ENCODE assay signal across 9 cellular contexts in the genomic region with DNA sequence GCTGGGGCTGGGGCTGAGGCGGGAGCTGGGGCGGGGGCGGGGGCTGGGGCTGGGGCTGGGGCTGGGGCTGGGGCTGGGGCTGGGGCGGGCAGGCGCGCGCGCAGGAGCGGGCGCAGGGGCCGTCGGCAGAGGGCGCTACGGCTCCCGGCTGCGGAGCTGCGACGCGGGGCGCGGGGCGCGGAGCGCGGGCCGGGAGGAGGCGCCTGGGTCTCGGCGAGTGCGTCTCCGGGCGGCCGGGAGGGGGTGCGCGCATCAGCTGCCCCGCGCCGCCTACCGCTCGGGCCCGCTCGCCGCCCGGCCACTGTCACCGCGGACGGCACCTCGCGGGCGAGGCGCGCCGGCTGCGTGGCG. TPM values are rescaled to one million over a fixed set of nuclear protein-coding genes. Genes with fewer than 3 reads are reported as not detected.
DNase-seq lines count a peak whose midpoint lies in the region; ATAC-seq, FAIRE-seq and TF ChIP-seq lines count a peak whose summit lies in the region.
"Had no signal": no experiment of that assay in that cellular context is flagged by ENCODE, and none has a peak within 500 bp of the region (broad histone marks: within the 10 kb centered on the region; RNA-seq: fewer than 3 reads in every experiment).

No MANE protein-coding gene starts in this region.

- H3K27ac ChIP-seq in A549 = peak overlapping the region in 1 of 2 experiments; percentile 68; a peak in 2 of 6 replicates

- H3K9me3 ChIP-seq in A549 = no peaks in the 10 kb centered on the region
- no peaks in the 10 kb centered on the region for H3K9me3 ChIP-seq in MG63

- no peaks in the 10 kb centered on the region for H3K36me3 Mint-ChIP-seq in dendritic cell treated with granulocyte-macrophage colony-stimulating factor and Interleukin-4, amounts not matched to agents 40 ng/mL and 50 ng/mL, for 4 days (ENCODE audit: low read depth)
- H3K36me3 Mint-ChIP-seq: brain had no signal

- peaks cover 21% of the 10 kb centered on the region for H3K9me3 Mint-ChIP-seq in dendritic cell treated with granulocyte-macrophage colony-stimulating factor and Interleukin-4, amounts not matched to agents 40 ng/mL and 50 ng/mL, for 4 days

- intact Hi-C loops in dendritic cell treated with granulocyte-macrophage colony-stimulating factor and Interleukin-4, amounts not matched to agents 40 ng/mL and 50 ng/mL, for 4 days (cut with micrococcal nuclease) = no loop called here

- H3K36me3 ChIP-seq in MG63 = no peaks in the 10 kb centered on the region

- H3K4me2 ChIP-seq in A549 = peak overlapping the region; percentile 95

- no peaks in the 10 kb centered on the region for H3K4me1 ChIP-seq in A549

- TF ChIP-seq RAD21 in A549 (conservative IDR thresholded peaks at IDR 0.05 in 1 of 2, IDR thresholded peaks at IDR 0.05 in 1 of 2) = peak in 1 of 2 experiments; percentile 36; a peak in 2 of 5 replicates

- FAIRE-seq in A549 (lab: Jason Lieb, UNC) = no peak

- TF ChIP-seq EP300 in A549 (IDR thresholded peaks at IDR 0.05) = no peak

- H3K4me3 ChIP-seq in A549 (peak overlapping the region; percentile 54), MG63 (no peak overlapping the region)

- peaks cover 35% of the 10 kb centered on the region for H3K27me3 ChIP-seq in MG63

- POLR2A ChIA-PET in A549 (lab: Yijun Ruan, JAX) = no interaction called here

- ATAC-seq in A549 (peak; percentile 86 to 92), GM19023 (IDR thresholded peaks at IDR 0.05; ENCODE audit: unreplicated experiment) (peak; percentile 67)

- no CpG with 5 or more reads among the region's 55 CpGs for WGBS in A549 (ENCODE audit: missing lambda C conversion rate)

- H3K4me1 Mint-ChIP-seq in dendritic cell treated with granulocyte-macrophage colony-stimulating factor and Interleukin-4, amounts not matched to agents 40 ng/mL and 50 ng/mL, for 4 days (ENCODE audit: low read depth) = peaks cover 13% of the 10 kb centered on the region

- H3K27ac Mint-ChIP-seq in dendritic cell treated with granulocyte-macrophage colony-stimulating factor and Interleukin-4, amounts not matched to agents 40 ng/mL and 50 ng/mL, for 4 days = no peak overlapping the region

- peak overlapping the region; percentile 59 for H3K4me3 Mint-ChIP-seq in dendritic cell treated with granulocyte-macrophage colony-stimulating factor and Interleukin-4, amounts not matched to agents 40 ng/mL and 50 ng/mL, for 4 days

- peak; percentile 57 for TF ChIP-seq CTCF in A549 (IDR thresholded peaks at IDR 0.05)

- no peak for TF ChIP-seq POLR2A in A549 (IDR thresholded peaks at IDR 0.05; ENCODE audit: low read length)

- CTCF ChIA-PET in A549 (lab: Yijun Ruan, JAX) = interaction anchor here (0.5 to 3.0 kb wide), 13 partner anchors 10 to 542 kb away, joined by 3 to 10 read pairs (median 3); no protein-coding TSS in a partner anchor

- H3K27me3 Mint-ChIP-seq in dendritic cell treated with granulocyte-macrophage colony-stimulating factor and Interleukin-4, amounts not matched to agents 40 ng/mL and 50 ng/mL, for 4 days = peaks cover 61% of the 10 kb centered on the region

- DNase-seq in A549 (ENCODE audit: low read depth in 1 of 2, low spot score in 1 of 2) = peak; percentile 15 to 41
- peak; percentile 52 for DNase-seq in MG63
- peak; percentile 17 for DNase-seq in activated CD4-positive, alpha-beta T cell treated with anti-CD3 and anti-CD28 coated beads for 1 hour
- DNase-seq in lung microvascular endothelial cell (ENCODE audit: low read depth in 2 of 2) = peak; percentile 54 to 69
- peak; percentile 9 for DNase-seq in stromal cell of bone marrow (ENCODE audit: low read depth)
- no peak for DNase-seq in pons (ENCODE audit: low spot score)

TF ChIP-seq in A549, 52 proteins besides CTCF, POLR2A, EP300 and RAD21:
- TF ChIP-seq MYC (IDR thresholded peaks at IDR 0.05; ENCODE audit: borderline replicate concordance, low read length) (no peak), SMC3 (IDR thresholded peaks at IDR 0.05) (peak; percentile 58)

RNA-seq across cellular contexts. Expression of a gene that starts 0.4 kb away (rescaled TPM):
- polyA plus RNA-seq in A549 (2011; rRNA removed) (not detected in 2 replicates), A549 (2017; fragmentation: RNase III; extraction: RNeasy Plus Mini Kit Qiagen cat#74134 plus additional on column Dnase treatment) (not detected in 3 replicates)
- polyA plus RNA-seq in A549 (2012; cell fraction: cytosol; rRNA removed) = not detected in 2 replicates
- polyA plus RNA-seq in A549 (2012; cell fraction: nucleus; rRNA removed) = not detected in 2 replicates
- polyA minus RNA-seq in A549 (2011; rRNA and poly(A)+ RNA removed) = not detected in 2 replicates
- not detected in 2 replicates for total RNA-seq in MG63 (2014; rRNA removed; shearing (Covaris generic); ENCODE audit: low replicate concordance)
- total RNA-seq in lung microvascular endothelial cell = not detected in 2 replicates
